In the genomic region with DNA sequence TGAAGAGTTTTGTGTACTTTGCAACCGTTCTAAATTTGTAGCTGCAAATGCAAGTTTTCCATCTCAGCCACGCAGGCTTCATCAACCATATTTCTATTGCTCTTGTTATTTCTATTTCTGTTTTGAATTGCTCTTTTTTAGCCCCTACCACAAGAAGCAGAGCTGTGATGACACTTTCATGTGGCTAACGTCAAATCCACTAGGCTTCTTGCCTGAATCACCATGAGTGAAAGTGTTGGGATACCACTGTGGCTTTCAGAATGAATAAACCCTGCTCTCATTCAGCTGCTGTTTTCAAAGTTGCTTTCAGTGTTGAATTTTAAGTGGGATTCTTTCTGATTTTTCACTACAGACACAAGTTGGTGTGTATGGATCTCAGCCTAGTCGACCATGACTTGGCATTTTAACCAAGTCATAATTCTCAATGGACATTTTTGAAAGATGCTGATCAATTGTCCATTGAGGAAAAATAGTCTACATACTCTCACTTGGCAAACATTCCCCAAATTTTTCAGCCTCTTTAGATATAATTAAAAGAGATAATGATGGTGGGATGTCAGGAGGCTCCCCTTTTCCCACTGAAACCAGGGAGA, we compare ENCODE assay signal across 9 cellular contexts. TPM values are rescaled to one million over a fixed set of nuclear protein-coding genes. Genes with fewer than 3 reads are reported as not detected.
DNase-seq lines count a peak whose midpoint lies in the region; ATAC-seq and TF ChIP-seq lines count a peak whose summit lies in the region.
"Had no signal": no experiment of that assay in that cellular context is flagged by ENCODE, and none has a peak within 500 bp of the region (broad histone marks: within the 10 kb centered on the region; RNA-seq: fewer than 3 reads in every experiment).

No MANE protein-coding gene starts in this region.

- H3K18ac ChIP-seq in IMR-90 (ENCODE audit: low read depth, low read length) = no peak overlapping the region

- no TSS peak for BruUV-seq in IMR-90 (replicated peaks; lab: Mats Ljungman, UMichigan)

- H2AK9ac ChIP-seq in IMR-90 (replicated peaks; ENCODE audit: low read depth, low read length, poor library complexity) = no peak overlapping the region

- CTCF ChIA-PET in activated CD8-positive, alpha-beta memory T cell treated with anti-CD3 and anti-CD28 coated beads, Interleukin-2, amount 10 ng/mL, durations not matched to agents 7 days and 5 days (lab: Charles Lee) = interaction anchor here (1.3 kb wide), 1 partner anchor 52 kb away, joined by 4 read pairs; no protein-coding TSS in a partner anchor
- CTCF ChIA-PET in IMR-90 (lab: Yijun Ruan, JAX) = no interaction called here

- intact Hi-C loops in IMR-90 (cut with micrococcal nuclease) = loop anchor here (5.0 kb wide), 1 partner anchor 39 kb away; no protein-coding TSS in a partner anchor
- intact Hi-C loops in right cardiac atrium (cut with DNase I) = no loop called here

- H3K4me2 ChIP-seq in IMR-90 (ENCODE audit: low read depth, low read length) = no peak overlapping the region

- no peak overlapping the region for H2AK5ac ChIP-seq in IMR-90 (ENCODE audit: low read depth, low read length)

- no peak overlapping the region for H4K91ac ChIP-seq in IMR-90 (ENCODE audit: insufficient read depth, low read depth, low read length)

- no peaks in the 10 kb centered on the region for H3K9me1 ChIP-seq in IMR-90 (ENCODE audit: insufficient read depth, low read length)

- H3K4me3 ChIP-seq in IMR-90 (ENCODE audit: insufficient read depth, low read depth, low read length) = no peak overlapping the region
- no peak overlapping the region for H3K4me3 ChIP-seq in right cardiac atrium (ENCODE audit: low read length)

- POLR2A ChIA-PET in IMR-90 (lab: Charles Lee; ENCODE audit: unreplicated experiment) = no interaction called here

- no peak overlapping the region for H3K27ac Mint-ChIP-seq in activated CD8-positive, alpha-beta memory T cell treated with anti-CD3 and anti-CD28 coated beads, Interleukin-2, amount 10 ng/mL, durations not matched to agents 7 days and 5 days

- no peak overlapping the region for H3K4ac ChIP-seq in IMR-90 (ENCODE audit: low read depth, low read length)

- H2BK5ac ChIP-seq in IMR-90 (ENCODE audit: low read depth, low read length, poor library complexity, severe bottlenecking) = no peak overlapping the region

- dilution Hi-C loops in IMR-90 (cut with HindIII; ENCODE audit: low sequenced_read_pairs, unreplicated experiment) = no loop called here

- H4K5ac ChIP-seq in IMR-90 (ENCODE audit: low read depth, low read length) = no peak overlapping the region

- H3K27ac ChIP-seq in IMR-90 (ENCODE audit: insufficient read depth, low read length) (no peak overlapping the region), right cardiac atrium (ENCODE audit: low read length) (no peak overlapping the region)

- no peaks in the 10 kb centered on the region for H3K9me3 Mint-ChIP-seq in activated CD8-positive, alpha-beta memory T cell treated with anti-CD3 and anti-CD28 coated beads, Interleukin-2, amount 10 ng/mL, durations not matched to agents 7 days and 5 days (ENCODE audit: low read depth)

- no peak overlapping the region for H3K14ac ChIP-seq in IMR-90 (replicated peaks; ENCODE audit: low read depth, low read length)

- H3K4me3 Mint-ChIP-seq in activated CD8-positive, alpha-beta memory T cell treated with anti-CD3 and anti-CD28 coated beads, Interleukin-2, amount 10 ng/mL, durations not matched to agents 7 days and 5 days = peak overlapping the region; percentile 1

- no peak overlapping the region for H2BK20ac ChIP-seq in IMR-90 (ENCODE audit: low read depth, low read length)

- H3K27me3 ChIP-seq in IMR-90 (ENCODE audit: control insufficient read depth, insufficient read depth, low read length) = no peaks in the 10 kb centered on the region
- H3K27me3 ChIP-seq in right cardiac atrium (ENCODE audit: control insufficient read depth, insufficient read depth) = no peaks in the 10 kb centered on the region

- TF ChIP-seq POLR2A in IMR-90 (IDR thresholded peaks at IDR 0.05; ENCODE audit: low read depth, low read length) = no peak

- no peak for TF ChIP-seq CTCF in IMR-90 (conservative IDR thresholded peaks at IDR 0.05; ENCODE audit: low read depth, low read length)

- no peak overlapping the region for H2AFZ ChIP-seq in IMR-90 (replicated peaks; ENCODE audit: low read length, poor library complexity)

- H3K4me1 Mint-ChIP-seq in activated CD8-positive, alpha-beta memory T cell treated with anti-CD3 and anti-CD28 coated beads, Interleukin-2, amount 10 ng/mL, durations not matched to agents 7 days and 5 days = peaks cover 7% of the 10 kb centered on the region

- no peaks in the 10 kb centered on the region for H4K20me1 ChIP-seq in IMR-90 (ENCODE audit: insufficient read depth, low read length)

- H2BK120ac ChIP-seq in IMR-90 (ENCODE audit: low read depth, low read length) = no peak overlapping the region

- in situ Hi-C loops in IMR-90 (cut with MboI; ENCODE audit: low sequenced_read_pairs) = no loop called here

- no CpG with 5 or more reads among the region's 4 CpGs for WGBS in IMR-90 (ENCODE audit: extremely low coverage in 2 of 2, insufficient read length in 1 of 2), 2 experiments
- 55% methylated on average over 4 of the region's 4 CpGs for whole genome bisulfite sequencing in right cardiac atrium

- H3K23ac ChIP-seq in IMR-90 (ENCODE audit: low read depth, low read length) = no peak overlapping the region

- H3K36me3 Mint-ChIP-seq in activated CD8-positive, alpha-beta memory T cell treated with anti-CD3 and anti-CD28 coated beads, Interleukin-2, amount 10 ng/mL, durations not matched to agents 7 days and 5 days = no peaks in the 10 kb centered on the region

- H2BK15ac ChIP-seq in IMR-90 (ENCODE audit: low read depth, low read length) = no peak overlapping the region

- no peaks in the 10 kb centered on the region for H3K36me3 ChIP-seq in IMR-90 (ENCODE audit: control insufficient read depth, insufficient read depth, low read length)

- TF ChIP-seq RAD21 in IMR-90 (IDR thresholded peaks at IDR 0.05; ENCODE audit: low read length) = no peak

- H3K9me3 ChIP-seq in IMR-90 (ENCODE audit: control insufficient read depth, insufficient read depth, low read length) (no peaks in the 10 kb centered on the region), right cardiac atrium (ENCODE audit: control insufficient read depth, low read length) (no peaks in the 10 kb centered on the region)

- DNase-seq in activated CD8-positive, alpha-beta memory T cell treated with anti-CD3 and anti-CD28 coated beads, Interleukin-2, amount 10 ng/mL, durations not matched to agents 7 days and 5 days = peak; percentile 73
- DNase-seq in activated CD8-positive, alpha-beta memory T cell treated with anti-CD3 and anti-CD28 coated beads, Interleukin-2, amount 50 U/mL, for 48 hours = no peak
- DNase-seq in IMR-90 (no peak), T1000 (lab: John Stamatoyannopoulos, UW) (no peak), inferior parietal cortex (ENCODE audit: extremely low spot score) (no peak), right cardiac atrium (no peak)
- DNase-seq in stimulated activated CD4-positive, alpha-beta T cell treated with anti-CD3 and anti-CD28 coated beads, TNF-alpha, amount 100 ng/mL, for 48 hours (ENCODE audit: low read depth in 3 of 3) = peak; percentile 5 to 15 (median 7)
- DNase-seq: NCI-H1930 had no signal

- H3K27me3 Mint-ChIP-seq in activated CD8-positive, alpha-beta memory T cell treated with anti-CD3 and anti-CD28 coated beads, Interleukin-2, amount 10 ng/mL, durations not matched to agents 7 days and 5 days = peaks cover 81% of the 10 kb centered on the region

- H3K9ac ChIP-seq in IMR-90 (ENCODE audit: low read depth, low read length) = no peak overlapping the region

- peak; percentile 87 for ATAC-seq in activated CD8-positive, alpha-beta memory T cell treated with anti-CD3 and anti-CD28 coated beads, Interleukin-2, amount 10 ng/mL, durations not matched to agents 7 days and 5 days
- ATAC-seq in GM21786 (IDR thresholded peaks at IDR 0.05; ENCODE audit: unreplicated experiment) = peak; percentile 86
- no peak for ATAC-seq in IMR-90 (ENCODE audit: low read depth)
- ATAC-seq in right cardiac atrium = no peak

- no peaks in the 10 kb centered on the region for H3K79me1 ChIP-seq in IMR-90 (ENCODE audit: low read depth in 1 of 2, low read length in 2 of 2)

- no peak overlapping the region for H3K56ac ChIP-seq in IMR-90 (ENCODE audit: extremely low read depth, insufficient read depth, low read length)

- H3K4me1 ChIP-seq in IMR-90 (ENCODE audit: control insufficient read depth, insufficient read depth, low read length) (no peaks in the 10 kb centered on the region), right cardiac atrium (ENCODE audit: control insufficient read depth, insufficient read depth, low read length) (no peaks in the 10 kb centered on the region)

- H4K8ac ChIP-seq in IMR-90 (ENCODE audit: low read depth in 2 of 2, low read length in 2 of 2) = no peak overlapping the region

TF ChIP-seq in IMR-90, 13 proteins besides CTCF, POLR2A, EP300 and RAD21:
- TF ChIP-seq RFX5 (IDR thresholded peaks at IDR 0.05; ENCODE audit: low read depth, low read length) (no peak), MAFK (IDR thresholded peaks at IDR 0.05; ENCODE audit: low read depth, low read length) (no peak), RCOR1 (IDR thresholded peaks at IDR 0.05; ENCODE audit: insufficient replicate concordance, low read length) (no peak), NFE2L2 (IDR thresholded peaks at IDR 0.05; ENCODE audit: low read depth, low read length) (peak; percentile 82)
- TF ChIP-seq, protein P1, sequence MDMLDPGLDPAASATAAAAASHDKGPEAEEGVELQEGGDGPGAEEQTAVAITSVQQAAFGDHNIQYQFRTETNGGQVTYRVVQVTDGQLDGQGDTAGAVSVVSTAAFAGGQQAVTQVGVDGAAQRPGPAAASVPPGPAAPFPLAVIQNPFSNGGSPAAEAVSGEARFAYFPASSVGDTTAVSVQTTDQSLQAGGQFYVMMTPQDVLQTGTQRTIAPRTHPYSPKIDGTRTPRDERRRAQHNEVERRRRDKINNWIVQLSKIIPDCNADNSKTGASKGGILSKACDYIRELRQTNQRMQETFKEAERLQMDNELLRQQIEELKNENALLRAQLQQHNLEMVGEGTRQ (IDR thresholded peaks at IDR 0.05; ENCODE audit: low read depth, low read length) = no peak
TF ChIP-seq in IMR-90: peak in this region for 1.

RNA-seq across cellular contexts. Expression of gene MTAP, which starts 41.0 kb away (rescaled TPM):
- total RNA-seq in activated CD8-positive, alpha-beta memory T cell treated with anti-CD3 and anti-CD28 coated beads, Interleukin-2, amount 10 ng/mL, durations not matched to agents 7 days and 5 days = 10 to 100 TPM; 44.9 to 63.7 TPM
- total RNA-seq in IMR-90 (2012; rRNA removed) (33.6 and 50.9 TPM in 2 replicates), right cardiac atrium (10 to 100 TPM; 20.8 to 22.3 (median 22.2) TPM)
- polyA plus RNA-seq in IMR-90 (2012; rRNA removed) (14.1 and 15.7 TPM in 2 replicates), right cardiac atrium (7.4 TPM)
- 3.9 and 6.2 TPM in 2 replicates for polyA plus RNA-seq in IMR-90 (2012; cell fraction: cytosol; rRNA removed)
- 3.0 and 23.7 TPM in 2 replicates for polyA plus RNA-seq in IMR-90 (2012; cell fraction: nucleus; rRNA removed; ENCODE audit: low replicate concordance)

Comparison
In these comparisons a context has a peak if more than half of its experiments do, and no peak if none do; other contexts are left out.
1. DNase-seq: peak in activated CD8-positive, alpha-beta memory T cell treated with anti-CD3 and anti-CD28 coated beads, Interleukin-2, amount 10 ng/mL, durations not matched to agents 7 days and 5 days (single experiment) and stimulated activated CD4-positive, alpha-beta T cell treated with anti-CD3 and anti-CD28 coated beads, TNF-alpha, amount 100 ng/mL, for 48 hours (3 of 3); none in activated CD8-positive, alpha-beta memory T cell treated with anti-CD3 and anti-CD28 coated beads, Interleukin-2, amount 50 U/mL, for 48 hours (single experiment), IMR-90 (single experiment), T1000 (single experiment), inferior parietal cortex (single experiment) and right cardiac atrium (0 of 3).
2. ATAC-seq: peak in activated CD8-positive, alpha-beta memory T cell treated with anti-CD3 and anti-CD28 coated beads, Interleukin-2, amount 10 ng/mL, durations not matched to agents 7 days and 5 days (single experiment) and GM21786 (single experiment); none in IMR-90 (single experiment) and right cardiac atrium (0 of 2).